Comparison of ENCODE assay signal across 1 cellular context in genomic region chr6:147711511-147711910, GRCh38.
TF ChIP-seq lines count a peak whose summit lies in the region.

No MANE protein-coding gene starts in this region.

TF ChIP-seq in GM23338, 12 proteins besides CTCF, POLR2A, EP300 and RAD21 (continued from another document):
- TF ChIP-seq, protein P1, sequence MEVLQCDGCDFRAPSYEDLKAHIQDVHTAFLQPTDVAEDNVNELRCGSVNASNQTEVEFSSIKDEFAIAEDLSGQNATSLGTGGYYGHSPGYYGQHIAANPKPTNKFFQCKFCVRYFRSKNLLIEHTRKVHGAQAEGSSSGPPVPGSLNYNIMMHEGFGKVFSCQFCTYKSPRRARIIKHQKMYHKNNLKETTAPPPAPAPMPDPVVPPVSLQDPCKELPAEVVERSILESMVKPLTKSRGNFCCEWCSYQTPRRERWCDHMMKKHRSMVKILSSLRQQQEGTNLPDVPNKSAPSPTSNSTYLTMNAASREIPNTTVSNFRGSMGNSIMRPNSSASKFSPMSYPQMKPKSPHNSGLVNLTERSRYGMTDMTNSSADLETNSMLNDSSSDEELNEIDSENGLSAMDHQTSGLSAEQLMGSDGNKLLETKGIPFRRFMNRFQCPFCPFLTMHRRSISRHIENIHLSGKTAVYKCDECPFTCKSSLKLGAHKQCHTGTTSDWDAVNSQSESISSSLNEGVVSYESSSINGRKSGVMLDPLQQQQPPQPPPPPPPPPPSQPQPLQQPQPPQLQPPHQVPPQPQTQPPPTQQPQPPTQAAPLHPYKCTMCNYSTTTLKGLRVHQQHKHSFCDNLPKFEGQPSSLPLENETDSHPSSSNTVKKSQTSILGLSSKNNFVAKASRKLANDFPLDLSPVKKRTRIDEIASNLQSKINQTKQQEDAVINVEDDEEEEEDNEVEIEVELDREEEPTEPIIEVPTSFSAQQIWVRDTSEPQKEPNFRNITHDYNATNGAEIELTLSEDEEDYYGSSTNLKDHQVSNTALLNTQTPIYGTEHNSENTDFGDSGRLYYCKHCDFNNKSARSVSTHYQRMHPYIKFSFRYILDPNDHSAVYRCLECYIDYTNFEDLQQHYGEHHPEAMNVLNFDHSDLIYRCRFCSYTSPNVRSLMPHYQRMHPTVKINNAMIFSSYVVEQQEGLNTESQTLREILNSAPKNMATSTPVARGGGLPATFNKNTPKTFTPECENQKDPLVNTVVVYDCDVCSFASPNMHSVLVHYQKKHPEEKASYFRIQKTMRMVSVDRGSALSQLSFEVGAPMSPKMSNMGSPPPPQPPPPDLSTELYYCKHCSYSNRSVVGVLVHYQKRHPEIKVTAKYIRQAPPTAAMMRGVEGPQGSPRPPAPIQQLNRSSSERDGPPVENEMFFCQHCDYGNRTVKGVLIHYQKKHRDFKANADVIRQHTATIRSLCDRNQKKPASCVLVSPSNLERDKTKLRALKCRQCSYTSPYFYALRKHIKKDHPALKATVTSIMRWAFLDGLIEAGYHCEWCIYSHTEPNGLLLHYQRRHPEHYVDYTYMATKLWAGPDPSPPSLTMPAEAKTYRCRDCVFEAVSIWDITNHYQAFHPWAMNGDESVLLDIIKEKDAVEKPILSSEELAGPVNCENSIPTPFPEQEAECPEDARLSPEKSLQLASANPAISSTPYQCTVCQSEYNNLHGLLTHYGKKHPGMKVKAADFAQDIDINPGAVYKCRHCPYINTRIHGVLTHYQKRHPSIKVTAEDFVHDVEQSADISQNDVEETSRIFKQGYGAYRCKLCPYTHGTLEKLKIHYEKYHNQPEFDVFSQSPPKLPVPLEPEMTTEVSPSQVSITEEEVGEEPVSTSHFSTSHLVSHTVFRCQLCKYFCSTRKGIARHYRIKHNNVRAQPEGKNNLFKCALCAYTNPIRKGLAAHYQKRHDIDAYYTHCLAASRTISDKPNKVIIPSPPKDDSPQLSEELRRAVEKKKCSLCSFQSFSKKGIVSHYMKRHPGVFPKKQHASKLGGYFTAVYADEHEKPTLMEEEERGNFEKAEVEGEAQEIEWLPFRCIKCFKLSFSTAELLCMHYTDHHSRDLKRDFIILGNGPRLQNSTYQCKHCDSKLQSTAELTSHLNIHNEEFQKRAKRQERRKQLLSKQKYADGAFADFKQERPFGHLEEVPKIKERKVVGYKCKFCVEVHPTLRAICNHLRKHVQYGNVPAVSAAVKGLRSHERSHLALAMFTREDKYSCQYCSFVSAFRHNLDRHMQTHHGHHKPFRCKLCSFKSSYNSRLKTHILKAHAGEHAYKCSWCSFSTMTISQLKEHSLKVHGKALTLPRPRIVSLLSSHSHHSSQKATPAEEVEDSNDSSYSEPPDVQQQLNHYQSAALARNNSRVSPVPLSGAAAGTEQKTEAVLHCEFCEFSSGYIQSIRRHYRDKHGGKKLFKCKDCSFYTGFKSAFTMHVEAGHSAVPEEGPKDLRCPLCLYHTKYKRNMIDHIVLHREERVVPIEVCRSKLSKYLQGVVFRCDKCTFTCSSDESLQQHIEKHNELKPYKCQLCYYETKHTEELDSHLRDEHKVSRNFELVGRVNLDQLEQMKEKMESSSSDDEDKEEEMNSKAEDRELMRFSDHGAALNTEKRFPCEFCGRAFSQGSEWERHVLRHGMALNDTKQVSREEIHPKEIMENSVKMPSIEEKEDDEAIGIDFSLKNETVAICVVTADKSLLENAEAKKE (CRISPR knock-in tag; IDR thresholded peaks at IDR 0.05) = no peak
- TF ChIP-seq POLR2AphosphoS5 (IDR thresholded peaks at IDR 0.05; ENCODE audit: low read depth) (no peak), EZH2 (IDR thresholded peaks at IDR 0.05; ENCODE audit: low read depth, unreplicated experiment) (no peak), ZNF114 (CRISPR knock-in tag; IDR thresholded peaks at IDR 0.05) (no peak)
